33 cellular contexts compared by ENCODE assay signal in the genomic region with DNA sequence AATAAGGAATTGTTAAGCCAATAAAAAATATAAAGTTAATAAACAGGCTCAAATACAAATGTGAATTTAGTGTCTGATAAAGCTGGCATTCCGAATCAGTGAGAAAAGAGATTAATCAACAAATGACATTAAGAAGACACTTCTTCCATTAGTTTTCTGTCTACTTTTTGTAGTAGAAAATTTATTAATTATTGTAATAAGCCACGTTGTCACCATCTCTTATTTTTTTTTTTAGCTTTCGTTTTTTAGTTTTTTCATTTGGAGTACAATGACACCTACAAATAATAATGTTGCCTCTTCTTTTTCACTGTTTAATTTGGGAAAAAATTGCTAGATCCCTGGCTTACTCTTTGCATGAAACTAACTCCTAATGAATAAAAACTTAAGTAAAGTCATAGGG. TPM values are rescaled to one million over a fixed set of nuclear protein-coding genes. Genes with fewer than 3 reads are reported as not detected.
"Had no signal": no experiment of that assay in that cellular context is flagged by ENCODE, and none has a peak within 500 bp of the region (broad histone marks: within the 10 kb centered on the region; RNA-seq: fewer than 3 reads in every experiment).

No MANE protein-coding gene starts in this region.

- DNase-seq: activated effector memory CD4-positive, alpha-beta T cell treated with anti-CD3 and anti-CD28 coated beads, Interleukin-2, amount 50 U/mL, for 16 hours; activated effector memory CD4-positive, alpha-beta T cell treated with Interleukin-2 at 50 U/mL for 16 hours; activated gamma-delta T cell; activated gamma-delta T cell treated with Interleukin-2 at 50 U/mL for 16 hours; activated naive CD4-positive, alpha-beta T cell; activated naive CD4-positive, alpha-beta T cell treated with anti-CD3 and anti-CD28 coated beads for 36 hours; activated naive CD4-positive, alpha-beta T cell treated with anti-CD3 and anti-CD28 coated beads, Interleukin-2, amount 10 ng/mL, durations not matched to agents 7 days and 5 days; activated naive CD4-positive, alpha-beta T cell treated with anti-CD3 and anti-CD28 coated beads, Interleukin-2, amount 50 U/mL, for 16 hours; activated naive CD4-positive, alpha-beta T cell treated with Interleukin-2 at 50 U/mL for 16 hours; activated naive CD8-positive, alpha-beta T cell treated with anti-CD3 and anti-CD28 coated beads for 36 hours; activated naive CD8-positive, alpha-beta T cell treated with anti-CD3 and anti-CD28 coated beads, Interleukin-2, amount 10 ng/mL, durations not matched to agents 7 days and 5 days; activated naive CD8-positive, alpha-beta T cell treated with anti-CD3 and anti-CD28 coated beads, Interleukin-2, amount 50 U/mL, for 24 hours; activated T-cell treated with anti-CD3 and anti-CD28 coated beads, Interleukin-2, amount 50 U/mL, for 4 hours; activated T-cell treated with anti-CD3 and anti-CD28 coated beads, Interleukin-2, amount 50 U/mL, for 48 hours; activated T-cell treated with anti-CD3 and anti-CD28 coated beads, Interleukin-2, amount 50 U/mL, for 72 hours; adrenal gland; amniotic stem cell; amygdala; anterior cingulate cortex; aorta; body of pancreas; brain microvascular endothelial cell; caudate nucleus; central memory CD4-positive, alpha-beta T cell; cerebellar nuclear complex had no signal

- H3K4me1 ChIP-seq: adrenal gland had no signal

- H3K27me3 ChIP-seq: ascending aorta, brain microvascular endothelial cell had no signal

- ATAC-seq: activated naive CD4-positive, alpha-beta T cell treated with anti-CD3 and anti-CD28 coated beads, Interleukin-2, amount 50 U/mL, for 72 hours; activated naive CD8-positive, alpha-beta T cell treated with anti-CD3 and anti-CD28 coated beads, Interleukin-2, amount 50 U/mL, for 24 hours; activated T-cell treated with anti-CD3 and anti-CD28 coated beads, Interleukin-2, amount 50 U/mL, for 4 hours; activated T-cell treated with anti-CD3 and anti-CD28 coated beads, Interleukin-2, amount 50 U/mL, for 72 hours; activated T-helper 17 cell treated with anti-CD3 and anti-CD28 coated beads, Interleukin-2, amount 50 U/mL, for 72 hours; body of pancreas had no signal

- H3K4me3 ChIP-seq: adrenal gland, ascending aorta, body of pancreas, breast epithelium, cardiac muscle cell had no signal

- FAIRE-seq: astrocyte, bronchial epithelial cell, colon had no signal

- H3K9me3 ChIP-seq: adrenal gland, ascending aorta, body of pancreas, breast epithelium had no signal

- H3K27ac ChIP-seq: adrenal gland, ascending aorta, body of pancreas, brain microvascular endothelial cell, breast epithelium, cardiac muscle cell had no signal

- H3K36me3 ChIP-seq: adrenal gland, ascending aorta, brain microvascular endothelial cell, breast epithelium, cardiac muscle cell had no signal

RNA-seq across cellular contexts. Expression of a gene that starts 46.8 kb away (rescaled TPM):
- total RNA-seq: activated naive CD4-positive, alpha-beta T cell treated with anti-CD3 and anti-CD28 coated beads, Interleukin-2, amount 50 U/mL, for 72 hours; ascending aorta; cardiac muscle cell had no signal
